Comparison of ENCODE assay signal across 19 cellular contexts in genomic region chr17:55996826-55997225, GRCh38.
DNase-seq lines count a peak whose midpoint lies in the region; ATAC-seq and TF ChIP-seq lines count a peak whose summit lies in the region.
"Had no signal": no experiment of that assay in that cellular context is flagged by ENCODE, and none has a peak within 500 bp of the region (broad histone marks: within the 10 kb centered on the region; RNA-seq: fewer than 3 reads in every experiment).

No MANE protein-coding gene starts in this region.

- H3F3A ChIP-seq in PC-9 (ENCODE audit: insufficient read depth, low read depth) = no peaks in the 10 kb centered on the region

- DNase-seq in BJ (ENCODE audit: low read depth) (no peak), HCT116 (ENCODE audit: low read depth, low spot score) (no peak), PC-9 (no peak), hepatocyte (ENCODE audit: low spot score) (no peak), SKM-1 treated with dmso at 0.1 percent for 144 hours (lab: John Stamatoyannopoulos, UW; ENCODE audit: unreplicated experiment) (no peak), NCI-H2107 treated with DMSO at 0.1 percent for 48 hours (lab: John Stamatoyannopoulos, UW; ENCODE audit: unreplicated experiment) (no peak)
- no peak for DNase-seq in activated CD4-positive, alpha-beta T cell treated with anti-CD3 and anti-CD28 coated beads, Interleukin-2, amount 10 ng/mL, durations not matched to agents 24 days and 14 days
- DNase-seq: activated CD4-positive, alpha-beta T cell treated with anti-CD3 and anti-CD28 coated beads, Interleukin-2, amount 50 U/mL, for 1 hour; activated naive CD4-positive, alpha-beta T cell treated with anti-CD3 and anti-CD28 coated beads, Interleukin-2, amount 50 U/mL, for 16 hours; body of pancreas; colonic mucosa; mucosa of descending colon; NCI-H1436; NCI-H446; pancreas; stimulated activated CD4-positive, alpha-beta T cell treated with anti-CD3 and anti-CD28 coated beads, Interleukin-4, amount 100 ng/mL, for 24 hours had no signal

- RAD21 ChIA-PET in HCT116 (lab: Charles Lee; ENCODE audit: low non-redundant PET in 1 of 2, low total read pairs in 2 of 2, uncharacterized antibody in 2 of 2, unreplicated experiment in 2 of 2) = no interaction called here

- no peak overlapping the region for H3K27ac Mint-ChIP-seq in activated CD4-positive, alpha-beta T cell treated with anti-CD3 and anti-CD28 coated beads, Interleukin-2, amount 10 ng/mL, durations not matched to agents 24 days and 14 days

- H3K9me3 Mint-ChIP-seq in activated CD4-positive, alpha-beta T cell treated with anti-CD3 and anti-CD28 coated beads, Interleukin-2, amount 10 ng/mL, durations not matched to agents 24 days and 14 days = peaks cover 9% of the 10 kb centered on the region

- no peak for TF ChIP-seq POLR2A in HCT116 (IDR thresholded peaks at IDR 0.05; ENCODE audit: borderline replicate concordance, extremely low read depth, insufficient read depth, insufficient read length)

- CTCF ChIA-PET in BJ (lab: Yijun Ruan, JAX) = no interaction called here
- CTCF ChIA-PET in HCT116 (lab: Charles Lee) = no interaction called here
- CTCF ChIA-PET in PC-9 (lab: Charles Lee) = no interaction called here

- H3K9ac ChIP-seq in HCT116 (ENCODE audit: low read length) = no peak overlapping the region

- no peak overlapping the region for H3K27ac ChIP-seq in HCT116 (ENCODE audit: low read depth, low read length)
- no peak overlapping the region for H3K27ac ChIP-seq in PC-9
- H3K27ac ChIP-seq in hepatocyte = no peak overlapping the region
- H3K27ac ChIP-seq: body of pancreas, colonic mucosa, pancreas, SK-N-MC had no signal

- peak; percentile 28 for TF ChIP-seq RAD21 in HCT116 (IDR thresholded peaks at IDR 0.05; ENCODE audit: low read depth)

- intact Hi-C loops in HCT116 (cut with micrococcal nuclease) = loop anchor here (5.0 to 10.0 kb wide), 2 partner anchors 62 to 320 kb away; no protein-coding TSS in a partner anchor
- intact Hi-C loops in PC-9 (cut with micrococcal nuclease; ENCODE audit: unreplicated experiment) = no loop called here
- intact Hi-C loops in activated CD4-positive, alpha-beta T cell treated with anti-CD3 and anti-CD28 coated beads, Interleukin-2, amount 10 ng/mL, durations not matched to agents 24 days and 14 days (cut with micrococcal nuclease) = no loop called here

- H2AFZ ChIP-seq in HCT116 (ENCODE audit: low read depth, low read length, poor library complexity, severe bottlenecking) (no peak overlapping the region), PC-9 (no peak overlapping the region), hepatocyte (no peak overlapping the region)

- no peaks in the 10 kb centered on the region for H4K20me1 ChIP-seq in HCT116 (ENCODE audit: insufficient read depth)
- no peaks in the 10 kb centered on the region for H4K20me1 ChIP-seq in PC-9 (ENCODE audit: insufficient read depth)
- no peaks in the 10 kb centered on the region for H4K20me1 ChIP-seq in hepatocyte (ENCODE audit: insufficient read depth, poor library complexity, severe bottlenecking)

- POLR2A ChIA-PET in BJ (lab: Charles Lee) (no interaction called here), HCT116 (lab: Charles Lee) (no interaction called here), PC-9 (lab: Charles Lee; ENCODE audit: unreplicated experiment) (no interaction called here)

- no peaks in the 10 kb centered on the region for H3K79me2 ChIP-seq in HCT116 (ENCODE audit: insufficient read depth, low read length)
- no peaks in the 10 kb centered on the region for H3K79me2 ChIP-seq in PC-9 (ENCODE audit: low read depth)
- no peaks in the 10 kb centered on the region for H3K79me2 ChIP-seq in hepatocyte

- no peak overlapping the region for H3K4me3 ChIP-seq in BJ (ENCODE audit: low read depth, low read length)
- no peak overlapping the region for H3K4me3 ChIP-seq in HCT116 (replicated peaks in 1 of 2; ENCODE audit: low read depth in 1 of 2, low read length in 2 of 2)
- no peak overlapping the region for H3K4me3 ChIP-seq in PC-9
- H3K4me3 ChIP-seq in hepatocyte = no peak overlapping the region
- H3K4me3 ChIP-seq: body of pancreas, colonic mucosa, K562, mucosa of descending colon, pancreas, SK-N-MC had no signal

- no peaks in the 10 kb centered on the region for H3K27me3 ChIP-seq in BJ (ENCODE audit: control insufficient read depth, insufficient read depth, low read length)
- no peaks in the 10 kb centered on the region for H3K27me3 ChIP-seq in HCT116 (ENCODE audit: insufficient read depth, low read length)
- H3K27me3 ChIP-seq in PC-9 (ENCODE audit: insufficient read depth, low read depth) = peaks cover under 1% of the 10 kb centered on the region; the same call in 1 of the 2 replicates
- H3K27me3 ChIP-seq in hepatocyte = no peaks in the 10 kb centered on the region
- H3K27me3 ChIP-seq: body of pancreas, colonic mucosa, pancreas had no signal

- no peak overlapping the region for H3K4me2 ChIP-seq in HCT116 (ENCODE audit: low read length)
- no peak overlapping the region for H3K4me2 ChIP-seq in PC-9
- no peak overlapping the region for H3K4me2 ChIP-seq in hepatocyte

- no peaks in the 10 kb centered on the region for H3K4me1 Mint-ChIP-seq in activated CD4-positive, alpha-beta T cell treated with anti-CD3 and anti-CD28 coated beads, Interleukin-2, amount 10 ng/mL, durations not matched to agents 24 days and 14 days

- no peaks in the 10 kb centered on the region for H3K36me3 Mint-ChIP-seq in activated CD4-positive, alpha-beta T cell treated with anti-CD3 and anti-CD28 coated beads, Interleukin-2, amount 10 ng/mL, durations not matched to agents 24 days and 14 days (ENCODE audit: low read depth)

- no TSS peak for BruUV-seq in HCT116 (replicated peaks; lab: Mats Ljungman, UMichigan)
- no TSS peak for BruUV-seq in PC-9 (replicated peaks; lab: Mats Ljungman, UMichigan)

- H3K9me2 ChIP-seq in HCT116 (ENCODE audit: insufficient read depth) (no peaks in the 10 kb centered on the region), PC-9 (ENCODE audit: insufficient read depth) (no peaks in the 10 kb centered on the region), hepatocyte (replicated peaks; ENCODE audit: insufficient read depth) (no peaks in the 10 kb centered on the region)

- WGBS in hepatocyte (ENCODE audit: low lambda C conversion rate, missing lambda C conversion rate) = 90% methylated on average over 2 of the region's 2 CpGs

- H3K4me1 ChIP-seq in HCT116 (ENCODE audit: control insufficient read depth in 1 of 2, insufficient read depth in 2 of 2, low read length in 2 of 2) (no peaks in the 10 kb centered on the region), PC-9 (replicated peaks; ENCODE audit: insufficient read depth) (no peaks in the 10 kb centered on the region), hepatocyte (ENCODE audit: insufficient read depth) (no peaks in the 10 kb centered on the region)
- H3K4me1 ChIP-seq: body of pancreas, colonic mucosa, pancreas had no signal

- 0 out of 2 replicates have a peak, but pooled peaks have one; percentile 17 for TF ChIP-seq CTCF in BJ (IDR thresholded peaks at IDR 0.05; ENCODE audit: insufficient read depth, low read depth, low read length)
- TF ChIP-seq CTCF in HCT116 (IDR thresholded peaks at IDR 0.05 in 2 of 3, conservative IDR thresholded peaks at IDR 0.05 in 1 of 3; ENCODE audit: borderline replicate concordance in 1 of 3, insufficient read depth in 1 of 3, low read depth in 2 of 3, low read length in 2 of 3) = peak; percentile 6 to 42 (median 14); a peak in 2 of 6 replicates
- peak; percentile 45; the same call in 1 of the 2 replicates for TF ChIP-seq CTCF in PC-9 (conservative IDR thresholded peaks at IDR 0.05)
- TF ChIP-seq CTCF in hepatocyte (IDR thresholded peaks at IDR 0.05; ENCODE audit: poor library complexity) = peak; percentile 22

- H3K4me3 Mint-ChIP-seq in activated CD4-positive, alpha-beta T cell treated with anti-CD3 and anti-CD28 coated beads, Interleukin-2, amount 10 ng/mL, durations not matched to agents 24 days and 14 days = no peak overlapping the region

- no peaks in the 10 kb centered on the region for H3K9me3 ChIP-seq in HCT116 (ENCODE audit: control insufficient read depth in 1 of 2, insufficient read depth in 1 of 2, low read depth in 1 of 2, low read length in 2 of 2)
- no peaks in the 10 kb centered on the region for H3K9me3 ChIP-seq in PC-9 (ENCODE audit: insufficient read depth, low read depth)
- H3K9me3 ChIP-seq in hepatocyte (ENCODE audit: low read depth) = no peaks in the 10 kb centered on the region
- H3K9me3 ChIP-seq: body of pancreas, colonic mucosa, mucosa of descending colon, pancreas had no signal

- H3K36me3 ChIP-seq in BJ (ENCODE audit: control insufficient read depth, insufficient read depth, low read length) (no peaks in the 10 kb centered on the region), HCT116 (ENCODE audit: control insufficient read depth in 1 of 2, insufficient read depth in 2 of 2, low read length in 2 of 2) (no peaks in the 10 kb centered on the region), PC-9 (ENCODE audit: low read depth) (no peaks in the 10 kb centered on the region), hepatocyte (replicated peaks; ENCODE audit: insufficient read depth, low read depth) (no peaks in the 10 kb centered on the region)
- H3K36me3 ChIP-seq: colonic mucosa, pancreas had no signal

- no peaks in the 10 kb centered on the region for H3K27me3 Mint-ChIP-seq in activated CD4-positive, alpha-beta T cell treated with anti-CD3 and anti-CD28 coated beads, Interleukin-2, amount 10 ng/mL, durations not matched to agents 24 days and 14 days

- no peak for ATAC-seq in HCT116
- no peak for ATAC-seq in GM18870 (IDR thresholded peaks at IDR 0.05; ENCODE audit: unreplicated experiment)
- ATAC-seq: body of pancreas, K562, mucosa of descending colon, pancreas had no signal

TF ChIP-seq in HCT116, 20 proteins besides CTCF, POLR2A, EP300 and RAD21 (continues in another document):
- TF ChIP-seq SIN3A (IDR thresholded peaks at IDR 0.05; ENCODE audit: low read depth) (no peak), SRF (IDR thresholded peaks at IDR 0.05; ENCODE audit: low read depth) (no peak), ZBTB33 (IDR thresholded peaks at IDR 0.05; ENCODE audit: extremely low read depth, insufficient replicate concordance, low read length) (no peak), EGR1 (IDR thresholded peaks at IDR 0.05; ENCODE audit: low read depth) (no peak), ZFX (IDR thresholded peaks at IDR 0.05) (no peak)
